ENCODE assay signal across 8 cellular contexts in genomic region chr4:109434007-109434792, GRCh38. TPM values are rescaled to one million over a fixed set of nuclear protein-coding genes. Genes with fewer than 3 reads are reported as not detected.
DNase-seq lines count a peak whose midpoint lies in the region; ATAC-seq and TF ChIP-seq lines count a peak whose summit lies in the region.

No MANE protein-coding gene starts in this region.

- peaks cover 27% of the 10 kb centered on the region for H4K20me1 ChIP-seq in PC-3 (ENCODE audit: low read length)

- DNase-seq in stimulated activated CD4-positive, alpha-beta T cell treated with anti-CD3 and anti-CD28 coated beads, Interleukin-12 subunit alpha, Interleukin-12 subunit beta, amount 100 ng/mL, for 4 hours: peak; percentile 11
- no peak for DNase-seq in stimulated activated CD4-positive, alpha-beta T cell treated with anti-CD3 and anti-CD28 coated beads, Interleukin-2, amount 100 ng/mL, for 48 hours
- peak; percentile 21 for DNase-seq in PC-3
- DNase-seq in adrenal gland: peak; percentile 35 to 70 (median 55)
- DNase-seq in right cardiac atrium: peak; percentile 56 to 83 (median 80)
- DNase-seq in posterior vena cava (ENCODE audit: low spot score): peak; percentile 84
- DNase-seq in amniotic stem cell (lab: John Stamatoyannopoulos, UW): no peak

- no TSS peak for BruUV-seq in PC-3 (replicated peaks; lab: Mats Ljungman, UMichigan)

- H3K27me3 ChIP-seq in PC-3 (ENCODE audit: low read length) (no peaks in the 10 kb centered on the region), adrenal gland (no peaks in the 10 kb centered on the region), right cardiac atrium (ENCODE audit: control insufficient read depth, insufficient read depth) (no peaks in the 10 kb centered on the region)

- POLR2A ChIA-PET in PC-3 (lab: Charles Lee; ENCODE audit: unreplicated experiment): no interaction called here

- TF ChIP-seq CTCF in PC-3 (conservative IDR thresholded peaks at IDR 0.05; ENCODE audit: low read depth, low read length): no peak
- TF ChIP-seq CTCF in adrenal gland (IDR thresholded peaks at IDR 0.05): no peak

- no peak overlapping the region for H2AFZ ChIP-seq in PC-3 (ENCODE audit: low read length)

- H3K36me3 ChIP-seq in PC-3 (ENCODE audit: low read depth, low read length): no peaks in the 10 kb centered on the region
- no peaks in the 10 kb centered on the region for H3K36me3 ChIP-seq in adrenal gland (replicated peaks in 1 of 2)

- 0 to 1% (median 1%) methylated on average over 10 to 65 of the region's 65 CpGs for WGBS in adrenal gland, 4 donors
- under 1% methylated on average over 65 of the region's 65 CpGs for WGBS in right cardiac atrium

- H3K4me3 ChIP-seq in PC-3 (ENCODE audit: low read length): peak overlapping the region; percentile 79
- H3K4me3 ChIP-seq in adrenal gland: peak overlapping the region; percentile 48 to 98 (median 68)
- peak overlapping the region; percentile 92 for H3K4me3 ChIP-seq in right cardiac atrium (ENCODE audit: low read length)

- TF ChIP-seq POLR2A in adrenal gland (IDR thresholded peaks at IDR 0.05): no peak

- H3K9me3 ChIP-seq in PC-3 (ENCODE audit: low read length) (no peaks in the 10 kb centered on the region), adrenal gland (replicated peaks in 1 of 3) (no peaks in the 10 kb centered on the region), right cardiac atrium (ENCODE audit: control insufficient read depth, low read length) (no peaks in the 10 kb centered on the region)

- H3K4me2 ChIP-seq in PC-3 (ENCODE audit: low read length): peak overlapping the region; percentile 87

- no peaks in the 10 kb centered on the region for H3K9me2 ChIP-seq in PC-3 (replicated peaks; ENCODE audit: low read length)

- H3K9ac ChIP-seq in PC-3 (ENCODE audit: low read length): peak overlapping the region; percentile 88

- ATAC-seq in HG02870 (IDR thresholded peaks at IDR 0.05; ENCODE audit: unreplicated experiment) (peak; percentile 34), PC-3 (peak; percentile 63), right cardiac atrium (peak; percentile 53 to 71)

- no peaks in the 10 kb centered on the region for H3F3A ChIP-seq in PC-3 (ENCODE audit: low read length, unreplicated experiment)

- H3K27ac ChIP-seq in PC-3 (ENCODE audit: low read length) (no peak overlapping the region; the same call in 1 of the 2 replicates), adrenal gland (peak overlapping the region; percentile 67 to 98 (median 82)), right cardiac atrium (ENCODE audit: low read length) (peak overlapping the region; percentile 71)

- H3K79me2 ChIP-seq in PC-3 (ENCODE audit: low read length): peaks cover 64% of the 10 kb centered on the region

- CTCF ChIA-PET in PC-3 (lab: Charles Lee): no interaction called here

- H3K4me1 ChIP-seq in PC-3 (ENCODE audit: insufficient read depth, low read length) (peaks cover 22% of the 10 kb centered on the region), adrenal gland (replicated peaks in 1 of 2) (peaks cover 28 to 56% of the 10 kb centered on the region in 2 donors), right cardiac atrium (ENCODE audit: control insufficient read depth, insufficient read depth, low read length) (peaks cover 4% of the 10 kb centered on the region)

- intact Hi-C loops in PC-3 (cut with micrococcal nuclease) (loop anchor here (5.0 kb wide), 2 partner anchors 128 to 383 kb away; partner anchors contain the start of genes GAR1 and MCUB), adrenal gland (cut with DNase I) (loop anchor here (10.0 kb wide), 2 partner anchors 61 to 131 kb away; partner anchors contain the start of gene MCUB (in 1 of the 2)), right cardiac atrium (cut with DNase I) (loop anchor here in 2 of 4 donors (5.0 to 10.0 kb wide), 3 partner anchors 61 to 383 kb away; partner anchors contain the start of gene GAR1 (in 2 of the 2)), posterior vena cava (cut with DNase I) (no loop called here)

RNA-seq across cellular contexts. Expression of gene SEC24B, which starts 0.6 kb away (rescaled TPM):
- total RNA-seq in PC-3 (2014; rRNA removed) (10.2 and 11.3 TPM in 2 replicates), adrenal gland (10 to 100 TPM; 25.7 to 49.3 (median 31.5) TPM), right cardiac atrium (10 to 100 TPM; 26.6 to 34.3 (median 28.2) TPM), posterior vena cava (10 to 100 TPM; 29.6 to 33.9 TPM)
- polyA plus RNA-seq in adrenal gland (10 to 100 TPM in 1 of 3 donors, 1 to 10 TPM in 2; 8.4 to 41.5 (median 9.0) TPM), right cardiac atrium (9.4 TPM)

Comparison
In these comparisons a context has a peak if more than half of its experiments do, and no peak if none do; other contexts are left out.
1. DNase-seq: peak in stimulated activated CD4-positive, alpha-beta T cell treated with anti-CD3 and anti-CD28 coated beads, Interleukin-12 subunit alpha, Interleukin-12 subunit beta, amount 100 ng/mL, for 4 hours (single experiment), PC-3 (single experiment), adrenal gland (7 of 7), right cardiac atrium (3 of 3) and posterior vena cava (single experiment); none in stimulated activated CD4-positive, alpha-beta T cell treated with anti-CD3 and anti-CD28 coated beads, Interleukin-2, amount 100 ng/mL, for 48 hours (0 of 2) and amniotic stem cell (single experiment).
2. intact Hi-C loops: an anchor here in PC-3 (5.0 kb wide) and adrenal gland (10.0 kb wide); none called in posterior vena cava.
3. Peak in every context shown above with its lines, with median percentiles within 50 percentile points of each other: ATAC-seq and H3K4me3 ChIP-seq.